In genomic region chr1:74712863-74713262, GRCh38 we compare ENCODE assay signal across 29 cellular contexts. TPM values are rescaled to one million over a fixed set of nuclear protein-coding genes. Genes with fewer than 3 reads are reported as not detected.
DNase-seq lines count a peak whose midpoint lies in the region; ATAC-seq and TF ChIP-seq lines count a peak whose summit lies in the region.
"Had no signal": no experiment of that assay in that cellular context is flagged by ENCODE, and none has a peak within 500 bp of the region (broad histone marks: within the 10 kb centered on the region; RNA-seq: fewer than 3 reads in every experiment).

No MANE protein-coding gene starts in this region.

- no peak overlapping the region for H3K4me3 Mint-ChIP-seq in MCF 10A (ENCODE audit: unreplicated experiment)
- H3K4me3 Mint-ChIP-seq: H9; natural killer cell; stimulated activated effector memory CD8-positive, alpha-beta T cell treated with anti-CD3 and anti-CD28 coated beads, Interleukin-12 subunit alpha, Interleukin-12 subunit beta, amount 100 ng/mL, for 72 hours had no signal

- TF ChIP-seq CTCF in left ventricle myocardium inferior (IDR thresholded peaks at IDR 0.05; ENCODE audit: borderline replicate concordance) (no peak), choroid plexus epithelial cell (conservative IDR thresholded peaks at IDR 0.05; ENCODE audit: low read depth, low read length) (no peak), uterus (IDR thresholded peaks at IDR 0.05) (no peak), MCF 10A (IDR thresholded peaks at IDR 0.05; ENCODE audit: unreplicated experiment) (no peak)

- H3K27ac ChIP-seq in left ventricle myocardium inferior (replicated peaks) (no peak overlapping the region), muscle layer of duodenum (ENCODE audit: low read length) (peak overlapping the region; percentile 32), uterus (peak overlapping the region; percentile 2 to 69)
- H3K27ac ChIP-seq: BLaER1, ovary, right atrium auricular region, upper lobe of left lung had no signal

- no peak overlapping the region for H3K27ac Mint-ChIP-seq in MCF 10A (ENCODE audit: low read depth, unreplicated experiment)
- H3K27ac Mint-ChIP-seq: H9; natural killer cell; stimulated activated effector memory CD8-positive, alpha-beta T cell treated with anti-CD3 and anti-CD28 coated beads, Interleukin-12 subunit alpha, Interleukin-12 subunit beta, amount 100 ng/mL, for 72 hours had no signal

- H3K9me3 Mint-ChIP-seq in MCF 10A (ENCODE audit: unreplicated experiment): no peaks in the 10 kb centered on the region
- H3K9me3 Mint-ChIP-seq: H9; natural killer cell; stimulated activated effector memory CD8-positive, alpha-beta T cell treated with anti-CD3 and anti-CD28 coated beads, Interleukin-12 subunit alpha, Interleukin-12 subunit beta, amount 100 ng/mL, for 72 hours had no signal

- H3K36me3 ChIP-seq in left ventricle myocardium inferior: peaks cover 77% of the 10 kb centered on the region
- peaks cover 29 to 59% of the 10 kb centered on the region in 2 donors for H3K36me3 ChIP-seq in muscle layer of duodenum (ENCODE audit: control insufficient read depth in 1 of 2, insufficient read depth in 2 of 2, low read length in 2 of 2)
- H3K36me3 ChIP-seq in uterus: no peaks in the 10 kb centered on the region
- H3K36me3 ChIP-seq: ovary had no signal

- POLR2A ChIA-PET in MCF 10A (lab: Yijun Ruan, JAX): interaction anchor here (1.2 kb wide), 1 partner anchor 21 kb away, joined by 5 read pairs; no protein-coding TSS in a partner anchor

- no TSS peak for BruUV-seq in MCF 10A (replicated peaks; lab: Mats Ljungman, UMichigan)

- no peaks in the 10 kb centered on the region for H3K4me1 Mint-ChIP-seq in MCF 10A (ENCODE audit: insufficient read depth, unreplicated experiment)

- TF ChIP-seq POLR2A in uterus (IDR thresholded peaks at IDR 0.05): no peak

- H3K27me3 Mint-ChIP-seq in MCF 10A (ENCODE audit: insufficient read depth, unreplicated experiment): no peaks in the 10 kb centered on the region

- ATAC-seq in left ventricle myocardium superior: peak; percentile 59
- ATAC-seq: left lobe of liver; natural killer cell; stimulated activated effector memory CD8-positive, alpha-beta T cell treated with anti-CD3 and anti-CD28 coated beads, Interleukin-12 subunit alpha, Interleukin-12 subunit beta, amount 100 ng/mL, for 72 hours had no signal

- no peaks in the 10 kb centered on the region for H3K27me3 ChIP-seq in left ventricle myocardium inferior (ENCODE audit: low read depth)
- H3K27me3 ChIP-seq in muscle layer of duodenum (ENCODE audit: low read depth, low read length): no peaks in the 10 kb centered on the region
- no peaks in the 10 kb centered on the region for H3K27me3 ChIP-seq in uterus
- H3K27me3 ChIP-seq: BLaER1, MG63, ovary, right atrium auricular region, upper lobe of left lung had no signal

- peaks cover 12% of the 10 kb centered on the region for H3K36me3 Mint-ChIP-seq in MCF 10A (ENCODE audit: insufficient read depth, unreplicated experiment)

- intact Hi-C loops in left ventricle myocardium superior (cut with micrococcal nuclease): no loop called here
- intact Hi-C loops in left ventricle myocardium inferior (cut with micrococcal nuclease): no loop called here
- intact Hi-C loops in uterus (cut with DNase I; ENCODE audit: low total_unique reads): no loop called here
- intact Hi-C loops in MCF 10A (cut with micrococcal nuclease): no loop called here

- H3K9me3 ChIP-seq in left ventricle myocardium inferior (replicated peaks) (no peaks in the 10 kb centered on the region), muscle layer of duodenum (ENCODE audit: control insufficient read depth in 1 of 2, low read length in 2 of 2) (no peaks in the 10 kb centered on the region), uterus (no peaks in the 10 kb centered on the region)
- H3K9me3 ChIP-seq: BLaER1, MG63, ovary, right atrium auricular region, upper lobe of left lung had no signal

- CTCF ChIA-PET in MCF 10A (lab: Yijun Ruan, JAX): interaction anchor here (3.0 kb wide), 1 partner anchor 23 kb away, joined by 13 read pairs; no protein-coding TSS in a partner anchor

- no peak for DNase-seq in left ventricle myocardium superior
- no peak for DNase-seq in left ventricle myocardium inferior
- DNase-seq in choroid plexus epithelial cell (ENCODE audit: low read depth): peak; percentile 8
- no peak for DNase-seq in uterus
- no peak for DNase-seq in NCI-H526 treated with DMSO at 0.1 percent for 48 hours (lab: John Stamatoyannopoulos, UW)
- no peak for DNase-seq in NOMO-1 (lab: John Stamatoyannopoulos, UW; ENCODE audit: unreplicated experiment in 2 of 2)
- DNase-seq in MCF 10A (ENCODE audit: unreplicated experiment): no peak
- DNase-seq: ACHN; activated CD4-positive, alpha-beta T cell treated with anti-CD3 and anti-CD28 coated beads, Interleukin-2, amount 50 U/mL, for 1 hour; activated T-cell treated with anti-CD3 and anti-CD28 coated beads, Interleukin-2, amount 50 U/mL, for 48 hours; effector CD4-positive, alpha-beta T cell; H9; KBM-7; MG63; natural killer cell; NCI-H446 treated with DMSO at 0.1 percent for 48 hours; NK-92 treated with Interleukin-12 subunit alpha and Interleukin-12 subunit beta, amount 100 ng/mL, for 24 hours; ovary; SHP77 treated with DMSO at 0.1 percent for 48 hours; stimulated activated CD4-positive, alpha-beta T cell treated with anti-CD3 and anti-CD28 coated beads, Interleukin-12 subunit alpha, Interleukin-12 subunit beta, amount 100 ng/mL, for 4 hours; stimulated activated CD4-positive, alpha-beta T cell treated with anti-CD3 and anti-CD28 coated beads, Interleukin-4, amount 100 ng/mL, for 1 hour; substantia nigra; T-helper 9 cell; upper lobe of left lung had no signal

- H3K4me3 ChIP-seq in left ventricle myocardium inferior (no peak overlapping the region), choroid plexus epithelial cell (ENCODE audit: low read depth, low read length) (no peak overlapping the region), muscle layer of duodenum (ENCODE audit: low read depth in 1 of 2, low read length in 2 of 2) (no peak overlapping the region), uterus (no peak overlapping the region)
- H3K4me3 ChIP-seq: BLaER1, MG63, ovary, right atrium auricular region, upper lobe of left lung had no signal

- H3K4me1 ChIP-seq in left ventricle myocardium inferior (peaks cover 12% of the 10 kb centered on the region), muscle layer of duodenum (ENCODE audit: control insufficient read depth in 1 of 2, insufficient read depth in 2 of 2, low read length in 2 of 2) (peaks cover 0 to 9% of the 10 kb centered on the region in 2 donors), uterus (no peaks in the 10 kb centered on the region)
- H3K4me1 ChIP-seq: BLaER1, right atrium auricular region, upper lobe of left lung had no signal

RNA-seq across cellular contexts. Expression of gene CRYZ, which starts 20.0 kb away (rescaled TPM):
- 39.2 TPM for total RNA-seq in left ventricle myocardium superior
- total RNA-seq in left ventricle myocardium inferior: 35.3 TPM
- 10 to 100 TPM; 22.4 to 53.7 (median 36.4) TPM for total RNA-seq in uterus
- total RNA-seq in MCF 10A (2022): 5.8 and 7.7 TPM in 2 replicates

RNA-seq across cellular contexts. Expression of gene TYW3, which starts 20.1 kb away (rescaled TPM):
- total RNA-seq in left ventricle myocardium superior (22.2 TPM), left ventricle myocardium inferior (20.9 TPM), uterus (10 to 100 TPM; 18.8 to 26.7 (median 24.6) TPM), MCF 10A (2022) (22.6 and 24.4 TPM in 2 replicates)

RNA-seq across cellular contexts. Expression of gene ERICH3, which starts 39.3 kb away (rescaled TPM):
- not detected for total RNA-seq in left ventricle myocardium superior
- not detected for total RNA-seq in left ventricle myocardium inferior
- 1 to 10 TPM in 1 of 4 donors, under 1 TPM in 3; under 0.01 to 3.7 (median 0.67) TPM for total RNA-seq in uterus
- total RNA-seq in MCF 10A (2022): not detected in 2 replicates
- total RNA-seq: H9 had no signal
